11 cellular contexts compared by ENCODE assay signal in the genomic region with DNA sequence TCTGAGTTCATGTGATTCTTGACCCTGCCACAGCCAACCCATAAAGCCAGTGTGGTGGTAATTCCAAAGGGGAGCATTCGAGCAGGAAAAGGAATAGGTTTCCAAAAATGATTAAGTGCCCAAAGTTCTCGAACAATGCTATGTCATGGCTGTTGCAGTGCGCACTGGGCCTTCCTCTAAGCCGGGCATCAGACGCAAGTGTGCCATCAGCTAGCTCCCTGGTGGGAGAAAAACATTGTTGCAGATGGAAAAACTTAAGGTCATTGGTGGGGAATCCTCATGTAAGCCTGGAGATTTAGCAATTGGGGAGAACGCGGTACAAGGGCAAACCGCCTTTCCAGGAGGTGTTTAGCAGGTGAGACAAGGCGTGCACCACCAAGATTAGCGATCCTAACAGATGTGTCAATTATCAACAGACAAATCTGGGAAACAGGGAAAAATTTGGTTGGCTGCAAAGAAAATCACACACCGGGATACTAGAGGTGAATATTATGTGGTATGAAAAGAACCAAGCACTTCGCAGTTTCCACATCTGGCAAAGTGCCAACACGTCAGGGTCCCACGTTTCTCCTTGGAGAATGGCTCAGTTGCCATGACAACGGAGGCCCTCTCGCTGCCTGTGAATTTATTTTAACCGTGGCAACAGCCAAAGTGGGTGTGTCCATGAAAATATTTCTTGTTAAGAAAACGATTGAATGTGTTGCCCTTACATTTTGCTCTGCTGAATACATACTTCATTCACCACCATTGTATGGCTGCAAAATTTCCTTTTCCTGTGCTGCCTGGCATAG.
DNase-seq lines count a peak whose midpoint lies in the region; ATAC-seq and TF ChIP-seq lines count a peak whose summit lies in the region.
"Had no signal": no experiment of that assay in that cellular context is flagged by ENCODE, and none has a peak within 500 bp of the region (broad histone marks: within the 10 kb centered on the region; RNA-seq: fewer than 3 reads in every experiment).

No MANE protein-coding gene starts in this region.

- H3K27ac Mint-ChIP-seq in stimulated activated naive B cell treated with anti-CD40 and anti-IgM and Interleukin-4, amounts not matched to agents 10 μg/mL and 1 μg/mL and 100 μg/mL, for 72 hours, result no peak overlapping the region
- no peak overlapping the region for H3K27ac Mint-ChIP-seq in activated CD8-positive, alpha-beta T cell treated with anti-CD3 and anti-CD28 coated beads, Interleukin-2, amount 10 ng/mL, durations not matched to agents 7 days and 5 days
- H3K27ac Mint-ChIP-seq: dendritic cell treated with granulocyte-macrophage colony-stimulating factor and Interleukin-4, amounts not matched to agents 40 ng/mL and 50 ng/mL, for 4 days had no signal

- peaks cover 1 to 6% of the 10 kb centered on the region in 2 donors for H3K4me1 Mint-ChIP-seq in stimulated activated naive B cell treated with anti-CD40 and anti-IgM and Interleukin-4, amounts not matched to agents 10 μg/mL and 1 μg/mL and 100 μg/mL, for 72 hours
- H3K4me1 Mint-ChIP-seq in activated CD8-positive, alpha-beta T cell treated with anti-CD3 and anti-CD28 coated beads, Interleukin-2, amount 10 ng/mL, durations not matched to agents 7 days and 5 days (ENCODE audit: low read depth), result peaks cover 45% of the 10 kb centered on the region

- no peaks in the 10 kb centered on the region for H3K9me3 Mint-ChIP-seq in stimulated activated naive B cell treated with anti-CD40 and anti-IgM and Interleukin-4, amounts not matched to agents 10 μg/mL and 1 μg/mL and 100 μg/mL, for 72 hours
- H3K9me3 Mint-ChIP-seq in activated CD8-positive, alpha-beta T cell treated with anti-CD3 and anti-CD28 coated beads, Interleukin-2, amount 10 ng/mL, durations not matched to agents 7 days and 5 days (ENCODE audit: insufficient read depth), result no peaks in the 10 kb centered on the region
- H3K9me3 Mint-ChIP-seq: activated T-cell treated with anti-CD3 and anti-CD28 coated beads, Interleukin-2, amount 50 U/mL, for 72 hours; dendritic cell treated with granulocyte-macrophage colony-stimulating factor and Interleukin-4, amounts not matched to agents 40 ng/mL and 50 ng/mL, for 4 days had no signal

- DNase-seq in NCI-H1436 (lab: John Stamatoyannopoulos, UW), result peak; percentile 77
- no peak for DNase-seq in NCI-H1436 treated with DMSO at 0.1 percent for 48 hours (lab: John Stamatoyannopoulos, UW)
- DNase-seq in NCI-H2227 treated with DMSO at 0.1 percent for 48 hours (lab: John Stamatoyannopoulos, UW), result peak; percentile 90
- no peak for DNase-seq in colonic mucosa
- peak; percentile 24 for DNase-seq in occipital lobe (lab: John Stamatoyannopoulos, UW)
- no peak for DNase-seq in NCI-H2107 treated with DMSO at 0.1 percent for 48 hours (lab: John Stamatoyannopoulos, UW; ENCODE audit: unreplicated experiment)
- DNase-seq in stimulated activated naive B cell treated with anti-CD40 and anti-IgM and Interleukin-4, amounts not matched to agents 10 μg/mL and 1 μg/mL and 100 μg/mL, for 72 hours, result no peak
- DNase-seq in activated CD8-positive, alpha-beta T cell treated with anti-CD3 and anti-CD28 coated beads, Interleukin-2, amount 10 ng/mL, durations not matched to agents 7 days and 5 days, result no peak
- DNase-seq: stomach had no signal

- peaks cover 10% of the 10 kb centered on the region for H3K4me1 ChIP-seq in colonic mucosa

- no peak overlapping the region for H3K4me3 ChIP-seq in colonic mucosa
- H3K4me3 ChIP-seq: stomach had no signal

- intact Hi-C loops in colonic mucosa (cut with DNase I), result no loop called here

- H3K36me3 ChIP-seq in colonic mucosa, result no peaks in the 10 kb centered on the region
- H3K36me3 ChIP-seq: stomach had no signal

- CTCF ChIA-PET in activated CD8-positive, alpha-beta T cell treated with anti-CD3 and anti-CD28 coated beads, Interleukin-2, amount 10 ng/mL, durations not matched to agents 7 days and 5 days (lab: Charles Lee), result interaction anchor here (0.6 to 2.1 kb wide), 4 partner anchors 10 to 366 kb away, joined by 3 to 7 read pairs (median 4); no protein-coding TSS in a partner anchor

- H3K36me3 Mint-ChIP-seq in stimulated activated naive B cell treated with anti-CD40 and anti-IgM and Interleukin-4, amounts not matched to agents 10 μg/mL and 1 μg/mL and 100 μg/mL, for 72 hours, result no peaks in the 10 kb centered on the region
- H3K36me3 Mint-ChIP-seq in activated CD8-positive, alpha-beta T cell treated with anti-CD3 and anti-CD28 coated beads, Interleukin-2, amount 10 ng/mL, durations not matched to agents 7 days and 5 days (ENCODE audit: low read depth), result peaks cover 24% of the 10 kb centered on the region

- no peak overlapping the region for H3K4me3 Mint-ChIP-seq in stimulated activated naive B cell treated with anti-CD40 and anti-IgM and Interleukin-4, amounts not matched to agents 10 μg/mL and 1 μg/mL and 100 μg/mL, for 72 hours
- no peak overlapping the region for H3K4me3 Mint-ChIP-seq in activated CD8-positive, alpha-beta T cell treated with anti-CD3 and anti-CD28 coated beads, Interleukin-2, amount 10 ng/mL, durations not matched to agents 7 days and 5 days
- H3K4me3 Mint-ChIP-seq: activated T-cell treated with anti-CD3 and anti-CD28 coated beads, Interleukin-2, amount 50 U/mL, for 72 hours; dendritic cell treated with granulocyte-macrophage colony-stimulating factor and Interleukin-4, amounts not matched to agents 40 ng/mL and 50 ng/mL, for 4 days had no signal

- POLR2A ChIA-PET in activated CD8-positive, alpha-beta T cell treated with anti-CD3 and anti-CD28 coated beads, Interleukin-2, amount 10 ng/mL, durations not matched to agents 7 days and 5 days (lab: Charles Lee), result no interaction called here

- peak overlapping the region; percentile 81 for H3K27ac ChIP-seq in colonic mucosa
- H3K27ac ChIP-seq: stomach had no signal

- no peak overlapping the region for H3K9ac ChIP-seq in colonic mucosa (ENCODE audit: low read depth in 2 of 2, low read length in 2 of 2)

- no peaks in the 10 kb centered on the region for H3K9me3 ChIP-seq in colonic mucosa
- H3K9me3 ChIP-seq: stomach had no signal

- no peak for ATAC-seq in stimulated activated naive B cell treated with anti-CD40 and anti-IgM and Interleukin-4, amounts not matched to agents 10 μg/mL and 1 μg/mL and 100 μg/mL, for 72 hours (replicated peaks)
- ATAC-seq in activated CD8-positive, alpha-beta T cell treated with anti-CD3 and anti-CD28 coated beads, Interleukin-2, amount 10 ng/mL, durations not matched to agents 7 days and 5 days, result no peak

- H3K27me3 ChIP-seq in colonic mucosa, result no peaks in the 10 kb centered on the region
- H3K27me3 ChIP-seq: stomach had no signal

- no peak for TF ChIP-seq CTCF in colonic mucosa (IDR thresholded peaks at IDR 0.05)

- H3K27me3 Mint-ChIP-seq in stimulated activated naive B cell treated with anti-CD40 and anti-IgM and Interleukin-4, amounts not matched to agents 10 μg/mL and 1 μg/mL and 100 μg/mL, for 72 hours, result peaks cover 7 to 16% of the 10 kb centered on the region in 2 donors
- no peaks in the 10 kb centered on the region for H3K27me3 Mint-ChIP-seq in activated CD8-positive, alpha-beta T cell treated with anti-CD3 and anti-CD28 coated beads, Interleukin-2, amount 10 ng/mL, durations not matched to agents 7 days and 5 days (ENCODE audit: low read depth)
- H3K27me3 Mint-ChIP-seq: dendritic cell treated with granulocyte-macrophage colony-stimulating factor and Interleukin-4, amounts not matched to agents 40 ng/mL and 50 ng/mL, for 4 days had no signal

Comparison
In these comparisons a context has a peak if more than half of its experiments do, and no peak if none do; other contexts are left out.
1. DNase-seq: peak in NCI-H1436 (single experiment), NCI-H2227 treated with DMSO at 0.1 percent for 48 hours (single experiment) and occipital lobe (single experiment); none in NCI-H1436 treated with DMSO at 0.1 percent for 48 hours (single experiment), colonic mucosa (single experiment), NCI-H2107 treated with DMSO at 0.1 percent for 48 hours (single experiment), stimulated activated naive B cell treated with anti-CD40 and anti-IgM and Interleukin-4, amounts not matched to agents 10 μg/mL and 1 μg/mL and 100 μg/mL, for 72 hours (single experiment) and activated CD8-positive, alpha-beta T cell treated with anti-CD3 and anti-CD28 coated beads, Interleukin-2, amount 10 ng/mL, durations not matched to agents 7 days and 5 days (single experiment).